Comparison of ENCODE assay signal across 14 cellular contexts in the genomic region with DNA sequence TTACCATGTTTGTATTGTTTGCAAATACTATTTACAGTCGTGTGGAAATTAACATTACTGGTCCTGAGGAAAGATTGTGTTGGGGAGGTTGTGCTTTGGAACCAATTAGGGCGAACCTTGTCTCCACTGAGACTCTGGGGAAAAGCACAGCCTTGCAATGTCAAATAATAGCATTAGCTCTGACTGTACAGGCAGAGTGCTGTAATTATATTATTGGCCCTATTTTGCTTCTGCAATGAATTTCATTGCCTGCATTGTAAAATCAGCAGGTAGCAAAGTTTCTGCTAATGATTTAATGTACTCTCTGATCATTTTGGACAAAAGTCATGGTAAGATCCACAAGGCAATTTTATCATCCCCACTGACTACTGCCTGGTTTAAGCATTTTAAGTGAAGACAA.
"Had no signal": no experiment of that assay in that cellular context is flagged by ENCODE, and none has a peak within 500 bp of the region (broad histone marks: within the 10 kb centered on the region; RNA-seq: fewer than 3 reads in every experiment).

No MANE protein-coding gene starts in this region.

- H3K9me3 Mint-ChIP-seq: activated CD4-positive, alpha-beta T cell treated with anti-CD3 and anti-CD28 coated beads, Interleukin-2, amount 10 ng/mL, durations not matched to agents 24 days and 14 days; dendritic cell treated with granulocyte-macrophage colony-stimulating factor and Interleukin-4, amounts not matched to agents 40 ng/mL and 50 ng/mL, for 4 days had no signal

- H2AFZ ChIP-seq: parathyroid adenoma had no signal

- H3K27me3 Mint-ChIP-seq: activated CD4-positive, alpha-beta T cell treated with anti-CD3 and anti-CD28 coated beads, Interleukin-2, amount 10 ng/mL, durations not matched to agents 24 days and 14 days; dendritic cell treated with granulocyte-macrophage colony-stimulating factor and Interleukin-4, amounts not matched to agents 40 ng/mL and 50 ng/mL, for 4 days; naive thymus-derived CD4-positive, alpha-beta T cell had no signal

- ATAC-seq: naive thymus-derived CD4-positive, alpha-beta T cell had no signal

- H3K4me3 Mint-ChIP-seq: activated CD4-positive, alpha-beta T cell treated with anti-CD3 and anti-CD28 coated beads, Interleukin-2, amount 10 ng/mL, durations not matched to agents 24 days and 14 days; dendritic cell treated with granulocyte-macrophage colony-stimulating factor and Interleukin-4, amounts not matched to agents 40 ng/mL and 50 ng/mL, for 4 days; naive thymus-derived CD4-positive, alpha-beta T cell had no signal

- H3K79me2 ChIP-seq: parathyroid adenoma had no signal

- H3K9ac ChIP-seq: parathyroid adenoma had no signal

- H3K9me3 ChIP-seq: left ventricle myocardium inferior, thoracic aorta had no signal

- H3K4me1 ChIP-seq: left ventricle myocardium inferior, parathyroid adenoma had no signal

- DNase-seq: activated CD4-positive, alpha-beta T cell treated with anti-CD3 and anti-CD28 coated beads, Interleukin-2, amount 10 ng/mL, durations not matched to agents 24 days and 14 days; activated CD4-positive, CD25-positive, alpha-beta regulatory T cell; activated CD8-positive, alpha-beta memory T cell treated with anti-CD3 and anti-CD28 coated beads for 24 hours; activated naive CD4-positive, alpha-beta T cell treated with Interleukin-2 at 50 U/mL for 16 hours; anterior cingulate cortex; cerebellar nuclear complex; effector memory CD4-positive, alpha-beta T cell; foreskin melanocyte; left ventricle myocardium inferior; naive thymus-derived CD4-positive, alpha-beta T cell; stimulated activated CD4-positive, alpha-beta T cell treated with anti-CD3 and anti-CD28 coated beads, Interleukin-1b, Interleukin-23, amount 100 ng/mL, for 48 hours had no signal

- H3K27ac Mint-ChIP-seq: activated CD4-positive, alpha-beta T cell treated with anti-CD3 and anti-CD28 coated beads, Interleukin-2, amount 10 ng/mL, durations not matched to agents 24 days and 14 days; dendritic cell treated with granulocyte-macrophage colony-stimulating factor and Interleukin-4, amounts not matched to agents 40 ng/mL and 50 ng/mL, for 4 days; naive thymus-derived CD4-positive, alpha-beta T cell had no signal

- H3K4me1 Mint-ChIP-seq: activated CD4-positive, alpha-beta T cell treated with anti-CD3 and anti-CD28 coated beads, Interleukin-2, amount 10 ng/mL, durations not matched to agents 24 days and 14 days had no signal

- H3K27ac ChIP-seq: left ventricle myocardium inferior, parathyroid adenoma, thoracic aorta had no signal

- H3K4me3 ChIP-seq: left ventricle myocardium inferior, thoracic aorta had no signal

- H3K36me3 ChIP-seq: left ventricle myocardium inferior, thoracic aorta had no signal
